1 cellular context compared by ENCODE assay signal in the genomic region with DNA sequence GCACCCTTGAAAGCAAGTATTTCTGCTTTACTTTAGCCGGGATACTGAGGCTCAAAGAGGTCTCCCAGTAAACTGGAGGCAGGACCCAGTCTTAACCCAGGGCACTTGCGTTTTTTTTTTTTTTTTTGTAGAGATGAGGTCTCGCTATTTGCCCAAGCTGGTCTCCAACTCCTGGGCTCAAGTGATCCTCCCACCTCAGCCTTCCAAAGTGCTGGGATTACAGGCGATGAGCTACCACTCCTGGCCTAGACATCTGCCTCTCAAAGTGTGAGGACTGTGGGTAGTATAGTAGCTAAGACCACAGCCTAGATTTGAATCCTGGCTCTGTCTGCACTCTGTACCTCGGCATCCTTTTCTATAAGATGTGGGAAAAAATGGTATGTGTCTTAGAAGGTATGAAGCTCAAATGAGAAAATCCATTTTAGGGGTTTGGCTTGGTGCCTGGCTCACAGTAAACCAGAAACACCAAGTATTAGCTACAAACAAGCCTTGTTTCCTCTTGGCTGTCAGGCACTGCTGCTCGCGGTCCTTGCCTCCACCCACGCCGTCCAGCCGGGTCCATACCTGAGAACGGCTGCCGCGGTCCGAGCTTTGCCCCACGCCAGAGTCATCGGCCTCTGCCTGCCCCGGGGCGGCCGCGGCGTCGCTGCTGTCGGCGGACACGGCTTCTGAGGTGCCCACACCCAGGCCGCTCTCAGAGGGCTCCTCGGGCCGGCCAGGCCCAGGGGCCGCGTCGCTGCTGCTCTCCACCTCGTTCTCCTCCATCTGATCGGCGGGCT.
TF ChIP-seq lines count a peak whose summit lies in the region.

No MANE protein-coding gene starts in this region.

TF ChIP-seq in HCT116, 20 proteins besides CTCF, POLR2A, EP300 and RAD21:
- TF ChIP-seq FOSL1 (IDR thresholded peaks at IDR 0.05; ENCODE audit: low read depth) = no peak
- TF ChIP-seq ZFX (IDR thresholded peaks at IDR 0.05) = peak; percentile 46
TF ChIP-seq in HCT116: peak in this region for 1.
